ENCODE assay signal across 21 cellular contexts in genomic region chr3:113551821-113552220, GRCh38. TPM values are rescaled to one million over a fixed set of nuclear protein-coding genes. Genes with fewer than 3 reads are reported as not detected.
"Had no signal": no experiment of that assay in that cellular context is flagged by ENCODE, and none has a peak within 500 bp of the region (broad histone marks: within the 10 kb centered on the region; RNA-seq: fewer than 3 reads in every experiment).

No MANE protein-coding gene starts in this region.

- H3K4me3 ChIP-seq: left lung, neural progenitor cell, psoas muscle, skin epidermis, testis, upper lobe of right lung had no signal

- H3K9me3 ChIP-seq: left lung, psoas muscle, testis, upper lobe of right lung had no signal

- H3K36me3 ChIP-seq: left lung, neural progenitor cell, upper lobe of right lung had no signal

- H3K27ac ChIP-seq: left lung, neural progenitor cell, psoas muscle, skin epidermis, testis, upper lobe of right lung had no signal

- H3K27me3 ChIP-seq: left lung, neural progenitor cell, testis, upper lobe of right lung had no signal

- ATAC-seq: left lung; psoas muscle; right cardiac atrium; stimulated activated naive CD8-positive, alpha-beta T cell treated with anti-CD3 and anti-CD28 coated beads, Interleukin-15, amount 100 ng/mL, for 72 hours; upper lobe of right lung had no signal

- DNase-seq: activated CD4-positive, alpha-beta memory T cell treated with anti-CD3 and anti-CD28 coated beads for 36 hours; activated naive CD4-positive, alpha-beta T cell; activated naive CD8-positive, alpha-beta T cell treated with anti-CD3 and anti-CD28 coated beads, Interleukin-2, amount 10 ng/mL, durations not matched to agents 7 days and 5 days; activated T-cell treated with anti-CD3 and anti-CD28 coated beads for 4 hours; amygdala; foreskin melanocyte; glutamatergic neuron; hypothalamus; left lung; midbrain; psoas muscle; right cardiac atrium; stimulated activated CD4-positive, alpha-beta T cell treated with anti-CD3 and anti-CD28 coated beads, Interleukin-15, amount 100 ng/mL, for 24 hours; stimulated activated CD4-positive, alpha-beta T cell treated with anti-CD3 and anti-CD28 coated beads, Interleukin-2, amount 100 ng/mL, for 48 hours; stimulated activated naive CD8-positive, alpha-beta T cell treated with anti-CD3 and anti-CD28 coated beads, Interleukin-15, amount 100 ng/mL, for 72 hours; testis; upper lobe of right lung had no signal

- H3K4me1 ChIP-seq: left lung, neural progenitor cell, psoas muscle, testis, upper lobe of right lung had no signal

RNA-seq across cellular contexts. Expression of gene SIDT1, which starts 19.5 kb away (rescaled TPM):
- total RNA-seq: fibroblast of lung, lung microvascular endothelial cell had no signal
